In the genomic region with DNA sequence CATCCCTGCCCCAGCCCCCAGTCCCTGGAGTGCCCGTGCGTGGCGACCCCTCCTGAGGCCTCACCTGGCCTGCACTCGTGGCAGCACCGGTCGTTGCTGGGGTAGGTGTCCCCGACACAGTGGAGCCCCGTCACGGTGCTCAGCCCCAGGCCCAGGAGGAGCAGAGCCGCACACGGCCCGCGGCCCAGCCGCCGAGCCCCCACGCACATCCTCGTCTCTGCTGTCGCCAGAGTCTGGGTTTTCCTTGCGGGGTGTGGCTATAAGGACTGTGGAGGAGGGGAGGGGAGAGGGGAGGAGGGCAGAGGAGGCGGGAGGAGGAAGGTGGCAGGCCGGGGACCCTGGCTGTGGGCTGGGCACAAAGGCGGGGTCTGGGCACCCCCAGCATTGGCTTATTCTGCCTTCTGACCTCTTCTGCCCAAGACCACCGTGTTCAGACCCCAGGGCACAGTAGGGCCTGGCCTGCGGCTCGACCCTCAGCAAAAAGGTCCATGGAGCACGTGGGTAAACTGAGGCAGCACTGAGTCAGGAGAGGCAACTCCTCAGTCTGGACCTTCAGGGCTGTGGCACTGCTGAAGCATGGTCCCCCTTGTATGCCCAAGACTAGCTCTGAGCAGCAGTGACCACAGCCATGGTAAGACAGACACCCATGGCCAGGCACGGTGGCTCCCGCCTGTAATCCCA, we compare ENCODE assay signal across 9 cellular contexts. TPM values are rescaled to one million over a fixed set of nuclear protein-coding genes. Genes with fewer than 3 reads are reported as not detected.
DNase-seq lines count a peak whose midpoint lies in the region; ATAC-seq and TF ChIP-seq lines count a peak whose summit lies in the region.
"Had no signal": no experiment of that assay in that cellular context is flagged by ENCODE, and none has a peak within 500 bp of the region (broad histone marks: within the 10 kb centered on the region; RNA-seq: fewer than 3 reads in every experiment).

TSS of gene TNFRSF4 (minus strand) at position 235 of the 681 bp plus-strand sequence. CDS start at position 209, 26 bp downstream.

- H3K4me1 Mint-ChIP-seq in CD4-positive, CD25-positive, alpha-beta regulatory T cell, result peaks cover 3 to 43% (median 15%) of the 10 kb centered on the region in 4 donors

- H3K27me3 Mint-ChIP-seq in CD4-positive, CD25-positive, alpha-beta regulatory T cell, result peaks cover 6% of the 10 kb centered on the region

- H3K36me3 ChIP-seq in CD4-positive, CD25-positive, alpha-beta regulatory T cell (ENCODE audit: control insufficient read depth, insufficient read depth, low read length), result no peaks in the 10 kb centered on the region
- H3K36me3 ChIP-seq in SJCRH30 (peaks cover 18% of the 10 kb centered on the region), neuronal stem cell (replicated peaks in 1 of 2; ENCODE audit: control insufficient read depth in 2 of 2, insufficient read depth in 2 of 2, low read length in 2 of 2) (peaks cover 9 to 32% of the 10 kb centered on the region in 2 donors), sigmoid colon (peaks cover 18 to 33% (median 25%) of the 10 kb centered on the region in 4 donors)

- H3K9ac ChIP-seq in neuronal stem cell (ENCODE audit: low read depth, low read length, poor library complexity), result no peak within 1 kb of the TSS

- no peak within 1 kb of the TSS for H2AFZ ChIP-seq in neuronal stem cell (ENCODE audit: low read length)

- H4K91ac ChIP-seq in neuronal stem cell (ENCODE audit: low read depth, low read length, poor library complexity), result no peak within 1 kb of the TSS

- peak within 1 kb of the TSS; percentile 19 for H3K4me3 ChIP-seq in CD4-positive, CD25-positive, alpha-beta regulatory T cell (ENCODE audit: low read depth, low read length)
- H3K4me3 ChIP-seq in SJCRH30 (peak within 1 kb of the TSS; percentile 57), neuronal stem cell (ENCODE audit: low read length in 2 of 2) (no peak within 1 kb of the TSS), sigmoid colon (peak within 1 kb of the TSS in 1 of 4 donors; percentile 25)

- no peak within 1 kb of the TSS for H3K4ac ChIP-seq in neuronal stem cell (ENCODE audit: low read length)

- TF ChIP-seq CTCF in sigmoid colon (IDR thresholded peaks at IDR 0.05), result no peak

- peak within 1 kb of the TSS; percentile 94 for H2AK5ac ChIP-seq in neuronal stem cell (ENCODE audit: low read depth, low read length)

- H2BK120ac ChIP-seq in neuronal stem cell (ENCODE audit: low read depth, low read length), result no peak within 1 kb of the TSS

- H3K27me3 ChIP-seq in CD4-positive, CD25-positive, alpha-beta regulatory T cell (ENCODE audit: control insufficient read depth, insufficient read depth, low read length), result no peaks in the 10 kb centered on the region
- H3K27me3 ChIP-seq in SJCRH30 (no peaks in the 10 kb centered on the region), neuronal stem cell (ENCODE audit: control insufficient read depth in 3 of 3, insufficient read depth in 3 of 3, low read depth in 1 of 3, low read length in 3 of 3) (peaks cover 0 to 3% (median 0%) of the 10 kb centered on the region in 3 experiments), sigmoid colon (no peaks in the 10 kb centered on the region)

- peak within 1 kb of the TSS; percentile 73 for H3K23ac ChIP-seq in neuronal stem cell (ENCODE audit: low read depth, low read length, poor library complexity)

- H3K79me1 ChIP-seq in neuronal stem cell (ENCODE audit: low read depth, low read length), result peaks cover 1% of the 10 kb centered on the region

- H3K4me1 ChIP-seq in CD4-positive, CD25-positive, alpha-beta regulatory T cell (ENCODE audit: control insufficient read depth, insufficient read depth, low read length, poor library complexity, severe bottlenecking), result peaks cover 74% of the 10 kb centered on the region
- H3K4me1 ChIP-seq in SJCRH30 (peaks cover 18% of the 10 kb centered on the region; the same call in 1 of the 2 replicates), neuronal stem cell (ENCODE audit: control insufficient read depth in 2 of 2, insufficient read depth in 1 of 2, low read depth in 1 of 2, low read length in 2 of 2) (no peaks in the 10 kb centered on the region), sigmoid colon (peaks cover 0 to 3% (median under 1%) of the 10 kb centered on the region in 4 donors)

- no peak within 1 kb of the TSS for H3K4me2 ChIP-seq in neuronal stem cell (ENCODE audit: insufficient read depth, low read length, poor library complexity, severe bottlenecking)

- no peaks in the 10 kb centered on the region for H3K9me3 ChIP-seq in CD4-positive, CD25-positive, alpha-beta regulatory T cell (ENCODE audit: control insufficient read depth in 2 of 2, low read length in 2 of 2)
- H3K9me3 ChIP-seq in SJCRH30 (replicated peaks) (no peaks in the 10 kb centered on the region), neuronal stem cell (replicated peaks in 1 of 2; ENCODE audit: control insufficient read depth in 2 of 2, insufficient read depth in 1 of 2, low read depth in 1 of 2, low read length in 2 of 2) (no peaks in the 10 kb centered on the region), sigmoid colon (no peaks in the 10 kb centered on the region)

- peak in 1 of 2 donors; percentile 9 for ATAC-seq in CD4-positive, CD25-positive, alpha-beta regulatory T cell (ENCODE audit: low read depth in 2 of 2)
- ATAC-seq in GM19351 (IDR thresholded peaks at IDR 0.05; ENCODE audit: unreplicated experiment), result no peak
- ATAC-seq in SK-N-SH treated with all-trans-retinoic acid at 6 μM for 48 hours, result no peak

- no peak for TF ChIP-seq POLR2A in sigmoid colon (IDR thresholded peaks at IDR 0.05)

- H3K36me3 Mint-ChIP-seq in CD4-positive, CD25-positive, alpha-beta regulatory T cell, result peaks cover 6% of the 10 kb centered on the region

- H3K14ac ChIP-seq in neuronal stem cell (ENCODE audit: low read length), result peak within 1 kb of the TSS; percentile 31

- no peak for TF ChIP-seq EP300 in sigmoid colon (IDR thresholded peaks at IDR 0.05)

- WGBS in adipose tissue, 3 donors, result 35 to 62% (median 44%) methylated on average over 28 of the region's 28 CpGs
- WGBS in neuronal stem cell (ENCODE audit: extremely low coverage in 2 of 2, insufficient read length in 2 of 2, insufficient replicate concordance in 1 of 2), 2 donors, result no CpG with 5 or more reads among the region's 28 CpGs
- WGBS in sigmoid colon, 2 donors, result 36 to 47% methylated on average over 28 of the region's 28 CpGs

- H4K8ac ChIP-seq in neuronal stem cell (ENCODE audit: low read depth, low read length), result no peak within 1 kb of the TSS

- peaks cover 0 to 2% (median 0%) of the 10 kb centered on the region in 7 donors for H3K9me3 Mint-ChIP-seq in CD4-positive, CD25-positive, alpha-beta regulatory T cell

- H3K27ac ChIP-seq in CD4-positive, CD25-positive, alpha-beta regulatory T cell (ENCODE audit: insufficient read depth, low read length, poor library complexity, severe bottlenecking), result peak within 1 kb of the TSS; percentile 84
- H3K27ac ChIP-seq in SJCRH30 (no peak within 1 kb of the TSS; the same call in 1 of the 2 replicates), adipose tissue (ENCODE audit: low read depth, low read length) (no peak within 1 kb of the TSS), neuronal stem cell (replicated peaks; ENCODE audit: low read length) (no peak within 1 kb of the TSS), sigmoid colon (no peak within 1 kb of the TSS)

- peak within 1 kb of the TSS; percentile 76 to 84 (median 80) for H3K4me3 Mint-ChIP-seq in CD4-positive, CD25-positive, alpha-beta regulatory T cell

- peak within 1 kb of the TSS; percentile 71 for H3K18ac ChIP-seq in neuronal stem cell (ENCODE audit: low read length)

- peak in 1 of 3 donors; percentile 38 for DNase-seq in CD4-positive, CD25-positive, alpha-beta regulatory T cell
- DNase-seq in SJCRH30 (no peak), neuronal stem cell (ENCODE audit: low spot score) (no peak), sigmoid colon (no peak), RKO (ENCODE audit: low spot score) (no peak)
- DNase-seq: NCI-H1436 had no signal

- H2BK12ac ChIP-seq in neuronal stem cell (ENCODE audit: low read length), result peak within 1 kb of the TSS; percentile 41

- intact Hi-C loops in sigmoid colon (cut with DNase I), result no loop called here

- H2BK5ac ChIP-seq in neuronal stem cell (ENCODE audit: low read length), result peak within 1 kb of the TSS; percentile 75

- peak within 1 kb of the TSS; percentile 49 for H2BK15ac ChIP-seq in neuronal stem cell (ENCODE audit: low read length)

- peak within 1 kb of the TSS; percentile 43 to 99 (median 88) for H3K27ac Mint-ChIP-seq in CD4-positive, CD25-positive, alpha-beta regulatory T cell

TF ChIP-seq in SK-N-SH treated with all-trans-retinoic acid at 6 μM for 48 hours, 23 proteins besides CTCF, POLR2A, EP300 and RAD21 (continues in another document):
- no peak for TF ChIP-seq ZNF8 (CRISPR knock-in tag; IDR thresholded peaks at IDR 0.05)
- TF ChIP-seq RARB (CRISPR knock-in tag; IDR thresholded peaks at IDR 0.05), result no peak
- TF ChIP-seq SNAI2 (CRISPR knock-in tag; IDR thresholded peaks at IDR 0.05), result no peak
- no peak for TF ChIP-seq ZFP3 (CRISPR knock-in tag; IDR thresholded peaks at IDR 0.05)

RNA-seq across cellular contexts. Expression of gene TNFRSF4, which starts in this region (rescaled TPM):
- 65.8 TPM for total RNA-seq in CD4-positive, CD25-positive, alpha-beta regulatory T cell
- 10 to 100 TPM; 19.0 to 50.2 (median 32.2) TPM for polyA plus RNA-seq in CD4-positive, CD25-positive, alpha-beta regulatory T cell
- 2.8 and 4.7 TPM in 2 replicates for total RNA-seq in SJCRH30 (2014; rRNA removed; shearing (Covaris generic))
- polyA plus RNA-seq in adipose tissue (10 to 100 TPM in 2 of 3 donors, 1 to 10 TPM in 1; 1.4 to 13.9 (median 11.4) TPM), sigmoid colon (1 to 10 TPM; 1.2 to 8.6 (median 1.2) TPM)
- polyA plus RNA-seq in neuronal stem cell (2013, experiment 1 of 2), result 0.06 TPM
- polyA plus RNA-seq in neuronal stem cell (2013, experiment 2 of 2), result 0.08 TPM
- total RNA-seq in sigmoid colon, result 1 to 10 TPM in 1 of 4 donors, under 1 TPM in 1, not detected in 2; 0.95 to 1.8 TPM

Comparison
In these comparisons a context has a peak if more than half of its experiments do, and no peak if none do; other contexts are left out.
1. RNA of gene TNFRSF4 (total RNA-seq): 65.8 TPM in CD4-positive, CD25-positive, alpha-beta regulatory T cell (single experiment); 2.8 to 4.7 TPM in SJCRH30 and 0.95 to 1.8 TPM in sigmoid colon; every median in the first group is over 10 times any median in the second.
2. H3K4me3 ChIP-seq: peak in CD4-positive, CD25-positive, alpha-beta regulatory T cell (single experiment) and SJCRH30 (single experiment); none in neuronal stem cell (0 of 2).